In the genomic region with DNA sequence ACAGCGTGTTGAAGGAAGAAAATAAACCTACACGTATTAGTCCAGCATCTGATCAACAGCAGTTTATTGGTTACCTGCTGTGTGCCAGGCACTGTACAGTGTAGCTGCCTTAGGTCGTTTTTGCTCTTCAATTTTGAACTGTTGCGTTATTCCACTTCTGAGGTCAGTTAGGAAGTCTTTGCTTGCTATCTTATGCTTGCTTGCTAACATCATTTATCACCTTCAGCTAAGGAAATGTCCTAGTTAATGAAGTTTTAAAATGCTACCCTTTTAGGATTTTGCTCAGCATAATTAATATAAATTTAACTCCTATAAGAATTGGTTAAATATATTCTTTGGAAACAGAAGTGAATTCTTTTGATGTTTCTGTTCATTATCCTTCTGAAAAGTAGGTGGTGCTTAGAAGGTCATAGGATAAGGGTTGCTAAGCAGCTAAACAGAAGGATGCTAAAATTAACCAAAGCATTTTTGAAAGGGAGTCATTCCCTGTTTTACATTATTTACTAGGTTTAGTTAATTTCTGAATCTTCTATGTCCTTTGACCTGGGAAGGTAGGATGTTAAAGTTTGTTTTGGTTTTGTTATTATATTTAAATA, we compare ENCODE assay signal across 13 cellular contexts. TPM values are rescaled to one million over a fixed set of nuclear protein-coding genes. Genes with fewer than 3 reads are reported as not detected.
DNase-seq lines count a peak whose midpoint lies in the region; ATAC-seq and TF ChIP-seq lines count a peak whose summit lies in the region.
"Had no signal": no experiment of that assay in that cellular context is flagged by ENCODE, and none has a peak within 500 bp of the region (broad histone marks: within the 10 kb centered on the region; RNA-seq: fewer than 3 reads in every experiment).

No MANE protein-coding gene starts in this region.

- H3K9me3 ChIP-seq in left ventricle myocardium inferior (replicated peaks): no peaks in the 10 kb centered on the region
- H3K9me3 ChIP-seq in right cardiac atrium (ENCODE audit: control insufficient read depth, low read length): no peaks in the 10 kb centered on the region
- H3K9me3 ChIP-seq in stomach smooth muscle (ENCODE audit: control insufficient read depth in 2 of 2, low read length in 2 of 2): no peaks in the 10 kb centered on the region
- H3K9me3 ChIP-seq: mucosa of descending colon had no signal

- TF ChIP-seq POLR2A in NB4 (IDR thresholded peaks at IDR 0.05; ENCODE audit: extremely low read depth, insufficient read length): no peak

- ATAC-seq in left ventricle myocardium superior: no peak
- ATAC-seq in right cardiac atrium: no peak
- ATAC-seq in GM19452 (IDR thresholded peaks at IDR 0.05; ENCODE audit: unreplicated experiment): no peak
- no peak for ATAC-seq in HG03520 (IDR thresholded peaks at IDR 0.05; ENCODE audit: unreplicated experiment)
- ATAC-seq: mucosa of descending colon had no signal

- H3K27me3 ChIP-seq in left ventricle myocardium inferior (ENCODE audit: low read depth) (no peaks in the 10 kb centered on the region), right cardiac atrium (ENCODE audit: control insufficient read depth, insufficient read depth) (no peaks in the 10 kb centered on the region), stomach smooth muscle (ENCODE audit: control insufficient read depth in 1 of 2, insufficient read depth in 2 of 2, low read length in 2 of 2) (no peaks in the 10 kb centered on the region)

- TF ChIP-seq CTCF in left ventricle myocardium inferior (IDR thresholded peaks at IDR 0.05; ENCODE audit: borderline replicate concordance) (no peak), NB4 (IDR thresholded peaks at IDR 0.05; ENCODE audit: low read depth, low read length) (no peak)

- peak overlapping the region; percentile 97 for H3K27ac ChIP-seq in left ventricle myocardium inferior (replicated peaks)
- H3K27ac ChIP-seq in right cardiac atrium (ENCODE audit: low read length): peak overlapping the region; percentile 82
- H3K27ac ChIP-seq in stomach smooth muscle (ENCODE audit: low read length): peak overlapping the region; percentile 8

- WGBS in right cardiac atrium: 63% methylated on average over 4 of the region's 4 CpGs

- H3K9ac ChIP-seq in stomach smooth muscle (ENCODE audit: low read length in 2 of 2): no peak overlapping the region

- intact Hi-C loops in left ventricle myocardium inferior (cut with micrococcal nuclease): no loop called here
- intact Hi-C loops in left ventricle myocardium superior (cut with micrococcal nuclease): no loop called here
- intact Hi-C loops in right cardiac atrium (cut with DNase I): loop anchor here in 2 of 4 donors (10.0 kb wide), 2 partner anchors 124 to 134 kb away; no protein-coding TSS in a partner anchor

- H3K4me1 ChIP-seq in left ventricle myocardium inferior (peaks cover 96% of the 10 kb centered on the region), right cardiac atrium (ENCODE audit: control insufficient read depth, insufficient read depth, low read length) (peaks cover 14% of the 10 kb centered on the region), stomach smooth muscle (ENCODE audit: control insufficient read depth, insufficient read depth, low read length) (peaks cover 49% of the 10 kb centered on the region)

- DNase-seq in left ventricle myocardium inferior (no peak), left ventricle myocardium superior (no peak), NB4 (ENCODE audit: low read depth) (no peak), right cardiac atrium (no peak), retina (no peak)
- DNase-seq: C1 segment of cervical spinal cord, mucosa of descending colon, NCI-H1436 treated with DMSO at 0.1 percent for 48 hours, NCI-H524, substantia nigra had no signal

- H3K4me3 ChIP-seq in left ventricle myocardium inferior (peak overlapping the region; percentile 93), NB4 (ENCODE audit: low read depth, low read length) (peak overlapping the region; percentile 95), right cardiac atrium (ENCODE audit: low read length) (no peak overlapping the region), stomach smooth muscle (ENCODE audit: low read length in 2 of 2) (no peak overlapping the region)
- H3K4me3 ChIP-seq: mucosa of descending colon had no signal

- H3K36me3 ChIP-seq in left ventricle myocardium inferior (no peaks in the 10 kb centered on the region), stomach smooth muscle (ENCODE audit: control insufficient read depth in 2 of 2, insufficient read depth in 2 of 2, low read length in 2 of 2) (no peaks in the 10 kb centered on the region)

RNA-seq across cellular contexts. Expression of a gene that starts 3.4 kb away (rescaled TPM):
- 33.3 TPM for total RNA-seq in left ventricle myocardium inferior
- 36.2 TPM for total RNA-seq in left ventricle myocardium superior
- total RNA-seq in right cardiac atrium: 10 to 100 TPM; 35.3 to 40.4 (median 38.0) TPM
- 7.8 TPM for polyA plus RNA-seq in right cardiac atrium

Comparison
In these comparisons a context has a peak if more than half of its experiments do, and no peak if none do; other contexts are left out.
1. H3K4me3 ChIP-seq: peak in left ventricle myocardium inferior (single experiment) and NB4 (single experiment); none in right cardiac atrium (single experiment) and stomach smooth muscle (0 of 2).
2. H3K27ac ChIP-seq: peak in every context shown above with its lines; median percentile 97 in left ventricle myocardium inferior; 82 in right cardiac atrium; 8 in stomach smooth muscle.